Comparison of ENCODE assay signal across 16 cellular contexts in the genomic region with DNA sequence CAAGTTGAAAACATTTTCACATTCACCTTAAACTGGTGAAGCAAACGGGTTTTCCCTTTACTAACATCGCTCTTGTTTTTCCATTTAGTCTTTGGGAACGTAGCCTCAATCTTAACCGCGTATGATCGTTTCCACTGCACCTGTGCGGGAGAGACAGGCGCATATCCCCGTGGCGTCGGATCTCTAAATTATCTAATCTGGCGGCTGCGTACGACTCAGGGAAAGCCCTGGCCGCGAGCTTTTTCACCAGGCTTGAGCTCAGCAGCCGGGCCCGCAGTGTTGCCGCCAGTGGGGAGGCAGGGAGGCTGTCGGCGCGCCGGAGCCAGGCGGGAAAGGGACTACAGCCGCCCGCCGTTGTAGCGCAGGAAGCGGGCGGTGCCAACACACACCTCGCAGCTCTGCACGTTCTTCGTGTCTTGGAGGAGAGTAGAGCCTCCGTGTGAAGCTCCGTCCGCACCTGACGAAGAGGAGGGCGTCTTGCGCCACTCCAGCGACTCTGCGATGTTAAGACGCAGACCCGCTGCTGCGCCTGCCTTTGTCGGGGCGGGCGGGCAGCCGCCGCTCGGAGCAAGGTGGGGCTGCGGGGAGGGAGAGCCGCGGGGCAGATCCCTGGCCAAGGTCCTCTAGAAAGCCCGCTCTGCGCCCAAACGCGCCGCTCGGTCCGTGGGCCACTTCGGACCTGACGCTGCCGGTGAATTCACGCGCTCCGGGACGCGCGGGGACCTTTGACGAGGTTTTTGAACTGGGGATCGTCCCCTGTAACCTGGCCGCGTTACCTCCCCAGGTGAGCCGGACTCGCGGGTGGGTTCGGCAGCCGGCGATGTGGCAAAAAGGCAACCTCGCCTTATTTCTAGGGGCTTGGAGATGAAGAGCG. TPM values are rescaled to one million over a fixed set of nuclear protein-coding genes. Genes with fewer than 3 reads are reported as not detected.
DNase-seq lines count a peak whose midpoint lies in the region; ATAC-seq, FAIRE-seq and TF ChIP-seq lines count a peak whose summit lies in the region.
"Had no signal": no experiment of that assay in that cellular context is flagged by ENCODE, and none has a peak within 500 bp of the region (broad histone marks: within the 10 kb centered on the region; RNA-seq: fewer than 3 reads in every experiment).

No MANE protein-coding gene starts in this region.

- H3K4me1 Mint-ChIP-seq in progenitor cell of endocrine pancreas (ENCODE audit: low read depth) (peaks cover 4% of the 10 kb centered on the region), immature natural killer cell (peaks cover 12 to 24% of the 10 kb centered on the region in 2 donors)

- no peak for TF ChIP-seq RAD21 in IMR-90 (IDR thresholded peaks at IDR 0.05; ENCODE audit: low read length)

- no peak for FAIRE-seq in endothelial cell of umbilical vein (lab: Jason Lieb, UNC)
- FAIRE-seq: A204.1 had no signal

- no peak overlapping the region for H4K5ac ChIP-seq in IMR-90 (ENCODE audit: low read depth, low read length)

- TF ChIP-seq CTCF in IMR-90 (conservative IDR thresholded peaks at IDR 0.05; ENCODE audit: low read depth, low read length): no peak
- TF ChIP-seq CTCF in endothelial cell of umbilical vein (IDR thresholded peaks at IDR 0.05; ENCODE audit: extremely low read depth in 1 of 2, insufficient read depth in 1 of 2, low read depth in 1 of 2, low read length in 2 of 2): no peak
- TF ChIP-seq CTCF in progenitor cell of endocrine pancreas (IDR thresholded peaks at IDR 0.05; ENCODE audit: unreplicated experiment): no peak

- no peak overlapping the region for H3K4ac ChIP-seq in IMR-90 (ENCODE audit: low read depth, low read length)

- ATAC-seq in IMR-90 (ENCODE audit: low read depth) (no peak), HG02588 (IDR thresholded peaks at IDR 0.05; ENCODE audit: unreplicated experiment) (no peak)

- H3K79me1 ChIP-seq in IMR-90 (ENCODE audit: low read depth in 1 of 2, low read length in 2 of 2): no peaks in the 10 kb centered on the region

- POLR2A ChIA-PET in IMR-90 (lab: Charles Lee; ENCODE audit: unreplicated experiment): no interaction called here
- POLR2A ChIA-PET in endothelial cell of umbilical vein (lab: Charles Lee): no interaction called here

- H3K36me3 ChIP-seq in IMR-90 (ENCODE audit: control insufficient read depth, insufficient read depth, low read length) (no peaks in the 10 kb centered on the region), endothelial cell of umbilical vein (ENCODE audit: control insufficient read depth in 2 of 2, extremely low read depth in 1 of 2, insufficient read depth in 2 of 2, low read length in 2 of 2) (no peaks in the 10 kb centered on the region)
- H3K36me3 ChIP-seq: transverse colon had no signal

- H3K14ac ChIP-seq in IMR-90 (replicated peaks; ENCODE audit: low read depth, low read length): no peak overlapping the region

- no peak overlapping the region for H3K56ac ChIP-seq in IMR-90 (ENCODE audit: extremely low read depth, insufficient read depth, low read length)

- peaks cover 96% of the 10 kb centered on the region for H3K27me3 Mint-ChIP-seq in progenitor cell of endocrine pancreas
- H3K27me3 Mint-ChIP-seq in immature natural killer cell (ENCODE audit: low read depth in 3 of 3): peaks cover 34 to 50% (median 39%) of the 10 kb centered on the region in 3 donors

- H3K9me3 ChIP-seq in IMR-90 (ENCODE audit: control insufficient read depth, insufficient read depth, low read length) (peaks cover 15% of the 10 kb centered on the region), endothelial cell of umbilical vein (replicated peaks; ENCODE audit: control insufficient read depth, insufficient read depth, low read length) (no peaks in the 10 kb centered on the region)
- H3K9me3 ChIP-seq: Caco-2, transverse colon had no signal

- H3K27ac ChIP-seq in IMR-90 (ENCODE audit: insufficient read depth, low read length) (no peak overlapping the region), endothelial cell of umbilical vein (ENCODE audit: insufficient read depth, low read depth, low read length) (no peak overlapping the region)
- H3K27ac ChIP-seq: foreskin keratinocyte, transverse colon had no signal

- BruUV-seq in IMR-90 (replicated peaks; lab: Mats Ljungman, UMichigan) (no TSS peak), endothelial cell of umbilical vein (replicated peaks; lab: Mats Ljungman, UMichigan) (no TSS peak)

- H2BK15ac ChIP-seq in IMR-90 (ENCODE audit: low read depth, low read length): no peak overlapping the region

- no peak overlapping the region for H2AK5ac ChIP-seq in IMR-90 (ENCODE audit: low read depth, low read length)

- H2BK120ac ChIP-seq in IMR-90 (ENCODE audit: low read depth, low read length): no peak overlapping the region

- H2AFZ ChIP-seq in IMR-90 (replicated peaks; ENCODE audit: low read length, poor library complexity) (no peak overlapping the region), endothelial cell of umbilical vein (ENCODE audit: low read depth, low read length) (no peak overlapping the region)

- H3K4me3 Mint-ChIP-seq in progenitor cell of endocrine pancreas (ENCODE audit: low read depth) (peak overlapping the region; percentile 16), immature natural killer cell (no peak overlapping the region)

- CTCF ChIA-PET in IMR-90 (lab: Yijun Ruan, JAX) (no interaction called here), endothelial cell of umbilical vein (lab: Charles Lee) (no interaction called here)

- no peak overlapping the region for H2BK5ac ChIP-seq in IMR-90 (ENCODE audit: low read depth, low read length, poor library complexity, severe bottlenecking)

- H3K18ac ChIP-seq in IMR-90 (ENCODE audit: low read depth, low read length): no peak overlapping the region

- H3K9me1 ChIP-seq in IMR-90 (ENCODE audit: insufficient read depth, low read length) (no peaks in the 10 kb centered on the region), endothelial cell of umbilical vein (replicated peaks; ENCODE audit: control insufficient read depth, extremely low read depth, insufficient read depth, low read length) (no peaks in the 10 kb centered on the region)

- 0 out of 2 replicates have a peak overlapping the region, but pooled peaks have one; percentile 59 for H3K23ac ChIP-seq in IMR-90 (ENCODE audit: low read depth, low read length)

- in situ Hi-C loops in IMR-90 (cut with MboI; ENCODE audit: low sequenced_read_pairs): no loop called here

- TF ChIP-seq POLR2A in IMR-90 (IDR thresholded peaks at IDR 0.05; ENCODE audit: low read depth, low read length): no peak
- TF ChIP-seq POLR2A in endothelial cell of umbilical vein (IDR thresholded peaks at IDR 0.05; ENCODE audit: low read depth, low read length): no peak

- no peak overlapping the region for H3K27ac Mint-ChIP-seq in progenitor cell of endocrine pancreas
- H3K27ac Mint-ChIP-seq in immature natural killer cell: no peak overlapping the region

- 5% methylated on average over 41 of the region's 81 CpGs; no CpG with 5 or more reads in 1 of the 2 experiments for WGBS in IMR-90 (ENCODE audit: extremely low coverage in 2 of 2, insufficient read length in 1 of 2), 2 experiments

- no peaks in the 10 kb centered on the region for H4K20me1 ChIP-seq in IMR-90 (ENCODE audit: insufficient read depth, low read length)
- no peaks in the 10 kb centered on the region for H4K20me1 ChIP-seq in endothelial cell of umbilical vein (replicated peaks; ENCODE audit: control insufficient read depth, extremely low read depth, insufficient read depth, low read length)

- H3K36me3 Mint-ChIP-seq in progenitor cell of endocrine pancreas (ENCODE audit: insufficient read depth): no peaks in the 10 kb centered on the region
- H3K36me3 Mint-ChIP-seq in immature natural killer cell: peaks cover 0 to 13% (median 7%) of the 10 kb centered on the region in 3 donors

- H4K91ac ChIP-seq in IMR-90 (ENCODE audit: insufficient read depth, low read depth, low read length): no peak overlapping the region

- H4K8ac ChIP-seq in IMR-90 (ENCODE audit: low read depth in 2 of 2, low read length in 2 of 2): no peak overlapping the region

- H3K4me2 ChIP-seq in IMR-90 (ENCODE audit: low read depth, low read length): no peak overlapping the region; the same call in 1 of the 2 replicates
- no peak overlapping the region for H3K4me2 ChIP-seq in endothelial cell of umbilical vein (ENCODE audit: insufficient read depth, low read length)

- H3K4me3 ChIP-seq in IMR-90 (ENCODE audit: insufficient read depth, low read depth, low read length): no peak overlapping the region
- no peak overlapping the region for H3K4me3 ChIP-seq in endothelial cell of umbilical vein (replicated peaks in 1 of 3; ENCODE audit: insufficient read depth in 1 of 3, low read depth in 1 of 3, low read length in 3 of 3)

- no peak overlapping the region for H2AK9ac ChIP-seq in IMR-90 (replicated peaks; ENCODE audit: low read depth, low read length, poor library complexity)

- H3K27me3 ChIP-seq in IMR-90 (ENCODE audit: control insufficient read depth, insufficient read depth, low read length) (peaks cover 79% of the 10 kb centered on the region), endothelial cell of umbilical vein (ENCODE audit: control insufficient read depth in 2 of 2, insufficient read depth in 2 of 2, low read length in 2 of 2) (peaks cover 71 to 87% of the 10 kb centered on the region in 2 experiments)

- H3K9me3 Mint-ChIP-seq in progenitor cell of endocrine pancreas (ENCODE audit: low read depth) (no peaks in the 10 kb centered on the region), immature natural killer cell (peaks cover 12 to 64% (median 31%) of the 10 kb centered on the region in 6 donors)

- H2BK20ac ChIP-seq in IMR-90 (ENCODE audit: low read depth, low read length): no peak overlapping the region

- DNase-seq in NCI-H510A treated with DMSO at 0.1 percent for 48 hours (lab: John Stamatoyannopoulos, UW) (peak; percentile 11), NCI-H510A (lab: John Stamatoyannopoulos, UW) (no peak), IMR-90 (no peak), endothelial cell of umbilical vein (ENCODE audit: low read depth, low spot score) (no peak), progenitor cell of endocrine pancreas (ENCODE audit: low spot score, unreplicated experiment) (no peak), D341Med (ENCODE audit: low spot score) (no peak), immature natural killer cell (no peak)
- DNase-seq: amniotic stem cell, Caco-2, foreskin keratinocyte, kidney glomerular epithelial cell, naive B cell, transverse colon had no signal

- intact Hi-C loops in IMR-90 (cut with micrococcal nuclease): loop anchor here (10.0 kb wide), 1 partner anchor 128 kb away; no protein-coding TSS in a partner anchor
- intact Hi-C loops in endothelial cell of umbilical vein (cut with micrococcal nuclease): loop anchor here (5.0 to 10.0 kb wide), 2 partner anchors 271 to 932 kb away; no protein-coding TSS in a partner anchor

- no peak overlapping the region for H3K9ac ChIP-seq in IMR-90 (ENCODE audit: low read depth, low read length)
- no peak overlapping the region for H3K9ac ChIP-seq in endothelial cell of umbilical vein (replicated peaks; ENCODE audit: extremely low read depth, insufficient read depth, low read length)

- H3K79me2 ChIP-seq in endothelial cell of umbilical vein (ENCODE audit: control insufficient read depth, insufficient read depth, low read length): no peaks in the 10 kb centered on the region

- dilution Hi-C loops in IMR-90 (cut with HindIII; ENCODE audit: low sequenced_read_pairs, unreplicated experiment) (no loop called here), endothelial cell of umbilical vein (cut with MboI; ENCODE audit: extremely low pct_ligation_motif_present, low sequenced_read_pairs) (no loop called here)

- H3K4me1 ChIP-seq in IMR-90 (ENCODE audit: control insufficient read depth, insufficient read depth, low read length) (no peaks in the 10 kb centered on the region; the same call in 1 of the 2 replicates), endothelial cell of umbilical vein (ENCODE audit: control insufficient read depth, extremely low read depth, insufficient read depth, low read length) (peaks cover 15% of the 10 kb centered on the region)
- H3K4me1 ChIP-seq: Caco-2 had no signal

RNA-seq across cellular contexts. Expression of a gene that starts 18.5 kb away (rescaled TPM):
- total RNA-seq in IMR-90 (2012; rRNA removed) (not detected in 2 replicates), endothelial cell of umbilical vein (not detected in 2 replicates), progenitor cell of endocrine pancreas (not detected in 2 replicates)
- polyA plus RNA-seq in IMR-90 (2012; rRNA removed) (not detected in 2 replicates), endothelial cell of umbilical vein (0.01 and 0.05 TPM in 2 replicates), immature natural killer cell (not detected)
- polyA plus RNA-seq in IMR-90 (2012; cell fraction: cytosol; rRNA removed): not detected in 2 replicates
- polyA plus RNA-seq in IMR-90 (2012; cell fraction: nucleus; rRNA removed; ENCODE audit: low replicate concordance): 0.02 TPM in 1 of 2 replicates, not detected in the other
- 0.03 TPM in 1 of 2 replicates, not detected in the other for polyA plus RNA-seq in endothelial cell of umbilical vein (2011; cell fraction: cytosol; rRNA removed)
- polyA plus RNA-seq in endothelial cell of umbilical vein (2011; cell fraction: nucleus; rRNA removed): 0.07 TPM in 1 of 2 replicates, not detected in the other
- not detected in 2 replicates for polyA plus RNA-seq in endothelial cell of umbilical vein (2012)
- 0.08 TPM in 1 of 2 replicates, not detected in the other for polyA minus RNA-seq in endothelial cell of umbilical vein
- not detected for polyA minus RNA-seq in endothelial cell of umbilical vein (2011; cell fraction: cytosol; rRNA and poly(A)+ RNA removed)
- 0.10 TPM in 1 of 2 replicates, not detected in the other for polyA minus RNA-seq in endothelial cell of umbilical vein (2011; cell fraction: nucleus; rRNA and poly(A)+ RNA removed)
- total RNA-seq: activated CD8-positive, alpha-beta memory T cell treated with anti-CD3 and anti-CD28 coated beads for 36 hours; foreskin keratinocyte had no signal
- polyA plus RNA-seq: foreskin keratinocyte had no signal
